ENCODE assay signal across 31 cellular contexts in genomic region chr13:89955773-89956172, GRCh38.
DNase-seq lines count a peak whose midpoint lies in the region; ATAC-seq, FAIRE-seq and TF ChIP-seq lines count a peak whose summit lies in the region.
"Had no signal": no experiment of that assay in that cellular context is flagged by ENCODE, and none has a peak within 500 bp of the region (broad histone marks: within the 10 kb centered on the region; RNA-seq: fewer than 3 reads in every experiment).

No MANE protein-coding gene starts in this region.

- FAIRE-seq in K562 (lab: Jason Lieb, UNC), result no peak
- peak; percentile 10 for FAIRE-seq in colon (lab: Jason Lieb, UNC)
- FAIRE-seq: A204.1, A549, D721Med had no signal

- TF ChIP-seq RAD21 in K562 (CRISPR knock-in tag; conservative IDR thresholded peaks at IDR 0.05 in 1 of 2, IDR thresholded peaks at IDR 0.05 in 1 of 2), result no peak

- DNase-seq in K562 (ENCODE audit: extremely low read depth in 1 of 4, low spot score in 3 of 4), result no peak
- no peak for DNase-seq in adrenal gland
- no peak for DNase-seq in NCI-H2227 treated with DMSO at 0.1 percent for 48 hours (lab: John Stamatoyannopoulos, UW)
- DNase-seq: 8988T; ACHN; AML-193; BE2C; C1 segment of cervical spinal cord; Caco-2; Calu3; CD4-positive, alpha-beta memory T cell; CD4-positive, alpha-beta T cell; CD4-positive, CD25-positive, alpha-beta regulatory T cell; CD8-positive, alpha-beta memory T cell; CD8-positive, alpha-beta T cell; COR-L47; DMS 273 treated with DMSO at 0.1 percent for 48 hours; DMS153; DMS53; DMS79; DMS79 treated with DMSO at 0.1 percent for 48 hours; DND-41; EL had no signal

- 2% methylated on average over 1 of the region's 1 CpG for WGBS in K562 (ENCODE audit: insufficient coverage, low coverage, missing lambda C conversion rate)
- WGBS in adrenal gland, 4 donors, result 83 to 90% (median 86%) methylated on average over 1 of the region's 1 CpG

- H3K36me3 ChIP-seq in K562 (ENCODE audit: control insufficient read depth, insufficient read depth, low read length) (no peaks in the 10 kb centered on the region), adrenal gland (replicated peaks in 1 of 2) (no peaks in the 10 kb centered on the region)
- H3K36me3 ChIP-seq: BE2C; BLaER1; BLaER1 treated with 17β-estradiol and CSF1 and Interleukin-3, amounts not matched to agents 10 nM and 100 nM had no signal

- H3K4me3 ChIP-seq in K562, result no peak overlapping the region
- H3K4me3 ChIP-seq in adrenal gland, result no peak overlapping the region
- H3K4me3 ChIP-seq: A549; BLaER1; BLaER1 treated with 17β-estradiol and CSF1 and Interleukin-3, amounts not matched to agents 10 nM and 100 nM had no signal

- no peaks in the 10 kb centered on the region for H3K79me2 ChIP-seq in K562 (ENCODE audit: control insufficient read depth, insufficient read depth, low read length)

- no peaks in the 10 kb centered on the region for H3K4me1 ChIP-seq in K562 (replicated peaks in 1 of 2; ENCODE audit: control insufficient read depth in 2 of 2, insufficient read depth in 2 of 2, low read length in 2 of 2)
- H3K4me1 ChIP-seq in adrenal gland (replicated peaks in 1 of 2), result no peaks in the 10 kb centered on the region
- H3K4me1 ChIP-seq: A549; BE2C; BLaER1; BLaER1 treated with 17β-estradiol and CSF1 and Interleukin-3, amounts not matched to agents 10 nM and 100 nM; Caco-2 had no signal

- no peaks in the 10 kb centered on the region for H3K9me1 ChIP-seq in K562 (ENCODE audit: control insufficient read depth, insufficient read depth, low read length)

- BruUV-seq in K562 (replicated peaks; lab: Mats Ljungman, UMichigan), result no TSS peak

- H3K9ac ChIP-seq in K562 (ENCODE audit: insufficient read depth in 1 of 2, low read depth in 2 of 2, low read length in 2 of 2), result no peak overlapping the region
- H3K9ac ChIP-seq: BLaER1; BLaER1 treated with 17β-estradiol and CSF1 and Interleukin-3, amounts not matched to agents 10 nM and 100 nM had no signal

- no peak overlapping the region for H3K4me2 ChIP-seq in K562 (ENCODE audit: insufficient read depth, low read length)
- H3K4me2 ChIP-seq: A549; BLaER1; BLaER1 treated with 17β-estradiol and CSF1 and Interleukin-3, amounts not matched to agents 10 nM and 100 nM had no signal

- in situ Hi-C loops in K562 (cut with MboI), result no loop called here

- no peaks in the 10 kb centered on the region for H3K27me3 ChIP-seq in K562 (ENCODE audit: control insufficient read depth in 2 of 2, insufficient read depth in 2 of 2, low read length in 2 of 2)
- H3K27me3 ChIP-seq in adrenal gland, result no peaks in the 10 kb centered on the region
- H3K27me3 ChIP-seq: BE2C; BLaER1; BLaER1 treated with 17β-estradiol and CSF1 and Interleukin-3, amounts not matched to agents 10 nM and 100 nM had no signal

- no peak overlapping the region for H3K27ac ChIP-seq in K562 (ENCODE audit: extremely low read depth, low read depth, low read length)
- no peak overlapping the region for H3K27ac ChIP-seq in adrenal gland
- H3K27ac ChIP-seq: 22Rv1; A549; BLaER1; BLaER1 treated with 17β-estradiol and CSF1 and Interleukin-3, amounts not matched to agents 10 nM and 100 nM; C4-2B had no signal

- H4K20me1 ChIP-seq in K562 (replicated peaks; ENCODE audit: control insufficient read depth, insufficient read depth, low read length), result no peaks in the 10 kb centered on the region
- H4K20me1 ChIP-seq: BLaER1; BLaER1 treated with 17β-estradiol and CSF1 and Interleukin-3, amounts not matched to agents 10 nM and 100 nM had no signal

- no peak for TF ChIP-seq POLR2A in K562 (conservative IDR thresholded peaks at IDR 0.05)
- TF ChIP-seq POLR2A in adrenal gland (IDR thresholded peaks at IDR 0.05), result no peak

- H3K9me3 ChIP-seq in K562 (replicated peaks; ENCODE audit: control insufficient read depth, insufficient read depth, low read depth, low read length), result no peaks in the 10 kb centered on the region; the same call in 1 of the 2 replicates
- no peaks in the 10 kb centered on the region for H3K9me3 ChIP-seq in adrenal gland (replicated peaks in 1 of 3)
- H3K9me3 ChIP-seq: A549, BE2C, BLaER1, Caco-2 had no signal

- CTCF ChIA-PET in K562 (lab: Yijun Ruan, JAX; ENCODE audit: low intra/inter-chr PET ratio), result no interaction called here

- TF ChIP-seq CTCF in K562 (IDR thresholded peaks at IDR 0.05 in 2 of 3, conservative IDR thresholded peaks at IDR 0.05 in 1 of 3; ENCODE audit: insufficient read depth in 2 of 3, low read depth in 1 of 3, low read length in 3 of 3) (no peak), adrenal gland (IDR thresholded peaks at IDR 0.05) (no peak)

- intact Hi-C loops in K562 (cut with micrococcal nuclease) (no loop called here), adrenal gland (cut with DNase I) (no loop called here)

- no peak for TF ChIP-seq EP300 in K562 (IDR thresholded peaks at IDR 0.05; ENCODE audit: low read length)

- H2AFZ ChIP-seq in K562 (ENCODE audit: low read depth, low read length), result no peak overlapping the region

- POLR2A ChIA-PET in K562 (lab: Yijun Ruan, JAX), result no interaction called here

- ATAC-seq in K562, result no peak
- ATAC-seq: A549; CD8-positive, alpha-beta T cell had no signal

TF ChIP-seq in K562, 482 proteins besides CTCF, POLR2A, EP300 and RAD21:
- TF ChIP-seq ZNF785 (CRISPR knock-in tag; IDR thresholded peaks at IDR 0.05) (0 out of 2 replicates have a peak, but pooled peaks have one; percentile 8), GTF2A2 (tag; IDR thresholded peaks at IDR 0.05) (no peak), TFAM (CRISPR knock-in tag; conservative IDR thresholded peaks at IDR 0.05) (peak; percentile 86; the same call in 1 of the 2 replicates), SMARCE1 (IDR thresholded peaks at IDR 0.05) (no peak), HOXB6 (CRISPR knock-in tag; IDR thresholded peaks at IDR 0.05; ENCODE audit: borderline replicate concordance) (0 out of 2 replicates have a peak, but pooled peaks have one; percentile 60), TCF7 (IDR thresholded peaks at IDR 0.05; ENCODE audit: borderline replicate concordance) (no peak)
